13 cellular contexts compared by ENCODE assay signal in the genomic region with DNA sequence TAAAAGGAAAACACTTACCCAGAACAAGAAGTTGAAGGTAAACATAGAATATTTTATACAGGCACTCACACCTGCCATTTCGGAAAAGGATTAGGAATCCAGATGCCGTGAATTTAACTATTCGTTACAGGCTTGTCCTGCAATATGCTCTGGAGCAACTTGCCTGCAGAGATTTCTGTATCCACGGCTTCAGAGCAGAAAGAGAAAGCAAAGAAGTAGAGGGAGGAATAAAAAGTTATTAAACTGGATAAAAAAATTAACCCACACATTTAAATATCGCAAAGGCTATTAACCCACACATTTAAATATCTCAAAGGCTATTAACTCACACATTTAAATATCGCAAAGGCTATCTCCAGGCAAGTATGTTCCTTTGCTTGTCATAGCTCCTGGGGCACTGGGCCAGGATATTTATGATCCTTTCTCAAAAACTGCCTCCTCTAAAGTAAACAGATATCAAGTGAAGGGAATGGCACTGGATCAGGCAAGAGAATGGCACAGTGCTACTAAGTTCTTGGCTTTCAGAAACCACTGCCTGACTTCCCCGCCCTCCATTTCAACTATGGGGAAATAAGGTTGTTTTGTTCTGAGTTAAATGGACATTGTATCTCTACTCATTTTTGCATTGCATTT. TPM values are rescaled to one million over a fixed set of nuclear protein-coding genes. Genes with fewer than 3 reads are reported as not detected.
DNase-seq lines count a peak whose midpoint lies in the region; ATAC-seq and TF ChIP-seq lines count a peak whose summit lies in the region.
"Had no signal": no experiment of that assay in that cellular context is flagged by ENCODE, and none has a peak within 500 bp of the region (broad histone marks: within the 10 kb centered on the region; RNA-seq: fewer than 3 reads in every experiment).

TSS of gene TSPAN8 (minus strand) at position 399 of the 633 bp plus-strand sequence. CDS start at position 78, 321 bp downstream.

- H3K4me2 ChIP-seq in fibroblast of lung (ENCODE audit: extremely low read depth, insufficient read depth, low read length): peak within 1 kb of the TSS; percentile 10

- H3K4me3 ChIP-seq in fibroblast of lung (replicated peaks in 1 of 4; ENCODE audit: control extremely low read depth in 1 of 4, insufficient read depth in 1 of 4, low read depth in 3 of 4, low read length in 4 of 4): no peak within 1 kb of the TSS
- H3K4me3 ChIP-seq: cardiac muscle cell had no signal

- TF ChIP-seq CTCF in fibroblast of lung (conservative IDR thresholded peaks at IDR 0.05 in 1 of 2, IDR thresholded peaks at IDR 0.05 in 1 of 2; ENCODE audit: low read depth in 1 of 2, low read length in 2 of 2): no peak

- DNase-seq in DMS153 (lab: John Stamatoyannopoulos, UW) (peak; percentile 74), NCI-H510A treated with DMSO at 0.1 percent for 48 hours (lab: John Stamatoyannopoulos, UW) (peak; percentile 86), fibroblast of lung (ENCODE audit: low read depth in 2 of 2) (no peak), renal cortical epithelial cell (ENCODE audit: low read depth) (peak; percentile 60), NCI-H1048 (lab: John Stamatoyannopoulos, UW) (no peak), NCI-H1694 (lab: John Stamatoyannopoulos, UW) (no peak)
- DNase-seq: CD4-positive, alpha-beta memory T cell; stimulated activated CD4-positive, alpha-beta T cell treated with anti-CD3 and anti-CD28 coated beads, Interleukin-2, amount 100 ng/mL, for 24 hours had no signal

- H3K27ac ChIP-seq in fibroblast of lung (ENCODE audit: insufficient read depth, low read length): no peak within 1 kb of the TSS
- H3K27ac ChIP-seq: cardiac muscle cell had no signal

- no peaks in the 10 kb centered on the region for H3K79me2 ChIP-seq in fibroblast of lung (ENCODE audit: control insufficient read depth, insufficient read depth, low read length)

- no peak within 1 kb of the TSS for H2AFZ ChIP-seq in fibroblast of lung (ENCODE audit: low read length)

- H4K20me1 ChIP-seq in fibroblast of lung (ENCODE audit: control insufficient read depth, extremely low read depth, insufficient read depth, low read length): no peaks in the 10 kb centered on the region

- no peaks in the 10 kb centered on the region for H3K27me3 ChIP-seq in fibroblast of lung (ENCODE audit: control insufficient read depth, insufficient read depth, low read length)
- H3K27me3 ChIP-seq: cardiac muscle cell had no signal

- no peaks in the 10 kb centered on the region for H3K4me1 ChIP-seq in fibroblast of lung (ENCODE audit: control insufficient read depth, extremely low read depth, insufficient read depth, low read length)

- H3K36me3 ChIP-seq in fibroblast of lung (ENCODE audit: control insufficient read depth, insufficient read depth, low read length): no peaks in the 10 kb centered on the region
- H3K36me3 ChIP-seq: cardiac muscle cell had no signal

- ATAC-seq in HG02763 (IDR thresholded peaks at IDR 0.05; ENCODE audit: unreplicated experiment) (no peak), HG03175 (IDR thresholded peaks at IDR 0.05; ENCODE audit: unreplicated experiment) (no peak)

- no peak within 1 kb of the TSS for H3K9ac ChIP-seq in fibroblast of lung (ENCODE audit: insufficient read depth, low read length)

- H3K9me3 ChIP-seq in fibroblast of lung (ENCODE audit: control insufficient read depth, insufficient read depth, low read depth, low read length): no peaks in the 10 kb centered on the region

RNA-seq across cellular contexts. Expression of gene TSPAN8, which starts in this region (rescaled TPM):
- total RNA-seq in fibroblast of lung (under 0.01 and 0.17 TPM in 2 replicates), renal cortical epithelial cell (1.7 and 2.2 TPM in 2 replicates)
- 0.07 TPM in 1 of 2 replicates, not detected in the other for polyA plus RNA-seq in fibroblast of lung
- polyA plus RNA-seq in fibroblast of lung (2012): not detected in 2 replicates
- polyA minus RNA-seq in fibroblast of lung (ENCODE audit: low replicate concordance): not detected in 2 replicates
- total RNA-seq: cardiac muscle cell; CD4-positive, alpha-beta memory T cell; glomerular endothelial cell; OCI-LY7 had no signal
- polyA plus RNA-seq: CD4-positive, alpha-beta memory T cell had no signal

Comparison
In these comparisons a context has a peak if more than half of its experiments do, and no peak if none do; other contexts are left out.
1. DNase-seq: peak in DMS153 (single experiment), NCI-H510A treated with DMSO at 0.1 percent for 48 hours (single experiment) and renal cortical epithelial cell (single experiment); none in fibroblast of lung (0 of 2), NCI-H1048 (single experiment) and NCI-H1694 (single experiment).